In genomic region chr13:57631607-57632275, GRCh38 we compare ENCODE assay signal across 8 cellular contexts. TPM values are rescaled to one million over a fixed set of nuclear protein-coding genes. Genes with fewer than 3 reads are reported as not detected.
DNase-seq lines count a peak whose midpoint lies in the region; ATAC-seq, FAIRE-seq and TF ChIP-seq lines count a peak whose summit lies in the region.

Gene PCDH17 (plus strand): TSS chr13:57631744. CDS start chr13:57632547, 803 bp downstream.

- peak within 1 kb of the TSS; percentile 87 for H3K27ac Mint-ChIP-seq in T-helper 17 cell

- no peaks in the 10 kb centered on the region for H3K9me3 ChIP-seq in T-helper 17 cell (ENCODE audit: control insufficient read depth, low read length, poor library complexity, severe bottlenecking)
- no peaks in the 10 kb centered on the region for H3K9me3 ChIP-seq in mesenchymal stem cell (ENCODE audit: control insufficient read depth, low read length)
- no peaks in the 10 kb centered on the region for H3K9me3 ChIP-seq in tibial nerve

- TF ChIP-seq POLR2A in tibial nerve (IDR thresholded peaks at IDR 0.05), result no peak

- no peak within 1 kb of the TSS for H4K91ac ChIP-seq in mesenchymal stem cell (ENCODE audit: low read length)

- peak within 1 kb of the TSS in 1 of 2 experiments; percentile 57 for H3K23ac ChIP-seq in mesenchymal stem cell (ENCODE audit: low read length in 2 of 2)

- H3K27ac ChIP-seq in mesenchymal stem cell (ENCODE audit: low read length, poor library complexity, severe bottlenecking) (no peak within 1 kb of the TSS), tibial nerve (peak within 1 kb of the TSS; percentile 11 to 81 (median 58))

- no peak within 1 kb of the TSS for H3K9ac ChIP-seq in mesenchymal stem cell (ENCODE audit: low read length)

- peak within 1 kb of the TSS; percentile 91 for H3K4me2 ChIP-seq in mesenchymal stem cell (ENCODE audit: low read length, poor library complexity, severe bottlenecking)

- peak within 1 kb of the TSS in 1 of 2 experiments; percentile 53 for H3K18ac ChIP-seq in mesenchymal stem cell (ENCODE audit: low read depth in 1 of 2, low read length in 2 of 2)

- H3K27me3 ChIP-seq in mesenchymal stem cell (ENCODE audit: control insufficient read depth in 1 of 2, insufficient read depth in 1 of 2, low read length in 2 of 2) (peaks cover 40 to 74% of the 10 kb centered on the region in 2 experiments), tibial nerve (peaks cover 0 to 67% of the 10 kb centered on the region in 2 donors)

- H3K4me3 ChIP-seq in epithelial cell of esophagus (ENCODE audit: low read length) (peak within 1 kb of the TSS; percentile 25), mesenchymal stem cell (ENCODE audit: insufficient read depth in 1 of 2, low read depth in 1 of 2, low read length in 2 of 2) (peak within 1 kb of the TSS; percentile 58 to 83), tibial nerve (peak within 1 kb of the TSS; percentile 33 to 60 (median 37))

- WGBS in mesenchymal stem cell, result under 1% methylated on average over 30 of the region's 33 CpGs
- 0 to 1% methylated on average over 33 of the region's 33 CpGs for WGBS in tibial nerve, 2 donors

- no peaks in the 10 kb centered on the region for H3K36me3 Mint-ChIP-seq in T-helper 17 cell (ENCODE audit: low read depth)

- no peak within 1 kb of the TSS for H4K8ac ChIP-seq in mesenchymal stem cell (ENCODE audit: low read length)

- no peak within 1 kb of the TSS for H2AK5ac ChIP-seq in mesenchymal stem cell (ENCODE audit: low read length, severe bottlenecking)

- H2BK12ac ChIP-seq in mesenchymal stem cell (ENCODE audit: low read length in 2 of 2), result peak within 1 kb of the TSS in 1 of 2 experiments; percentile 60

- H3K79me1 ChIP-seq in mesenchymal stem cell (replicated peaks; ENCODE audit: low read length, poor library complexity, severe bottlenecking), result no peaks in the 10 kb centered on the region

- peak; percentile 18 for ATAC-seq in T-helper 17 cell

- H2AFZ ChIP-seq in mesenchymal stem cell (ENCODE audit: low read depth, low read length), result peak within 1 kb of the TSS; percentile 60

- H2BK120ac ChIP-seq in mesenchymal stem cell (ENCODE audit: low read depth, low read length), result no peak within 1 kb of the TSS

- H3K4me1 ChIP-seq in mesenchymal stem cell (ENCODE audit: control insufficient read depth, insufficient read depth, low read depth, low read length), result peaks cover 16% of the 10 kb centered on the region
- H3K4me1 ChIP-seq in tibial nerve, result peaks cover 0 to 48% (median 10%) of the 10 kb centered on the region in 4 donors

- DNase-seq in NCI-H1436 (lab: John Stamatoyannopoulos, UW) (peak; percentile 45), NCI-H1436 treated with DMSO at 0.1 percent for 48 hours (lab: John Stamatoyannopoulos, UW) (no peak), T-helper 17 cell (no peak), epithelial cell of esophagus (ENCODE audit: low read depth) (no peak), mesenchymal stem cell (peak; percentile 86), tibial nerve (ENCODE audit: low spot score in 2 of 2) (no peak), NCI-H2227 (lab: John Stamatoyannopoulos, UW; ENCODE audit: unreplicated experiment) (no peak), urothelium cell line (ENCODE audit: low spot score) (no peak)

- TF ChIP-seq EP300 in tibial nerve (IDR thresholded peaks at IDR 0.05), result peak in 1 of 2 donors; percentile 10

- FAIRE-seq in urothelium cell line (lab: Jason Lieb, UNC), result no peak

- no peak for TF ChIP-seq CTCF in epithelial cell of esophagus (IDR thresholded peaks at IDR 0.05; ENCODE audit: insufficient read depth, low read depth, low read length, missing control alignments)
- TF ChIP-seq CTCF in tibial nerve (IDR thresholded peaks at IDR 0.05), result no peak

- peak within 1 kb of the TSS; percentile 92 for H3K4me3 Mint-ChIP-seq in T-helper 17 cell

- peaks cover 21% of the 10 kb centered on the region for H3K4me1 Mint-ChIP-seq in T-helper 17 cell

- H3K36me3 ChIP-seq in mesenchymal stem cell (ENCODE audit: control insufficient read depth in 1 of 2, insufficient read depth in 2 of 2, low read depth in 1 of 2, low read length in 2 of 2) (peaks cover 0 to 8% of the 10 kb centered on the region in 2 experiments), tibial nerve (no peaks in the 10 kb centered on the region)

- H3K4ac ChIP-seq in mesenchymal stem cell (ENCODE audit: low read depth in 1 of 2, low read length in 2 of 2), result peak within 1 kb of the TSS in 1 of 2 experiments; percentile 35

- peak within 1 kb of the TSS; percentile 48 for H2BK15ac ChIP-seq in mesenchymal stem cell (ENCODE audit: low read depth, poor library complexity, severe bottlenecking)

- no peak within 1 kb of the TSS for H2BK5ac ChIP-seq in mesenchymal stem cell (ENCODE audit: low read depth, low read length, poor library complexity, severe bottlenecking)

- H3K14ac ChIP-seq in mesenchymal stem cell (ENCODE audit: low read length in 2 of 2), result no peak within 1 kb of the TSS

- H3K27me3 Mint-ChIP-seq in T-helper 17 cell, result peaks cover 68% of the 10 kb centered on the region

RNA-seq across cellular contexts. Expression of gene PCDH17, which starts in this region (rescaled TPM):
- under 1 TPM; 0.15 to 0.29 TPM for total RNA-seq in T-helper 17 cell
- polyA plus RNA-seq in mesenchymal stem cell (2013, experiment 1 of 2), result 4.6 TPM
- polyA plus RNA-seq in mesenchymal stem cell (2013, experiment 2 of 2), result 4.4 TPM
- total RNA-seq in tibial nerve, result 10 to 100 TPM in 1 of 4 donors, 1 to 10 TPM in 3; 4.6 to 10.8 (median 7.4) TPM

Comparison
In these comparisons a context has a peak if more than half of its experiments do, and no peak if none do; other contexts are left out.
1. RNA of gene PCDH17 (total RNA-seq): 4.6 to 10.8 TPM in tibial nerve; 0.15 to 0.29 TPM in T-helper 17 cell; every median in the first group is over 4 times any median in the second.
2. DNase-seq: peak in NCI-H1436 (single experiment) and mesenchymal stem cell (single experiment); none in NCI-H1436 treated with DMSO at 0.1 percent for 48 hours (single experiment), T-helper 17 cell (0 of 3), epithelial cell of esophagus (single experiment), tibial nerve (0 of 2), NCI-H2227 (single experiment) and urothelium cell line (single experiment).
3. Peak in ATAC-seq in T-helper 17 cell; RNA of the gene not detected or under 1 TPM.
4. Peak in every context shown above with its lines, with median percentiles within 50 percentile points of each other: H3K4me3 ChIP-seq.